14 cellular contexts compared by ENCODE assay signal in genomic region chr20:49656304-49656703, GRCh38. TPM values are rescaled to one million over a fixed set of nuclear protein-coding genes. Genes with fewer than 3 reads are reported as not detected.
DNase-seq lines count a peak whose midpoint lies in the region; ATAC-seq, FAIRE-seq and TF ChIP-seq lines count a peak whose summit lies in the region.
"Had no signal": no experiment of that assay in that cellular context is flagged by ENCODE, and none has a peak within 500 bp of the region (broad histone marks: within the 10 kb centered on the region; RNA-seq: fewer than 3 reads in every experiment).

No MANE protein-coding gene starts in this region.

- peak overlapping the region; percentile 21 for H3K27ac Mint-ChIP-seq in dendritic cell treated with granulocyte-macrophage colony-stimulating factor and Interleukin-4, amounts not matched to agents 40 ng/mL and 50 ng/mL, for 4 days

- no peak overlapping the region for H3K4me3 Mint-ChIP-seq in dendritic cell treated with granulocyte-macrophage colony-stimulating factor and Interleukin-4, amounts not matched to agents 40 ng/mL and 50 ng/mL, for 4 days

- intact Hi-C loops in dendritic cell treated with granulocyte-macrophage colony-stimulating factor and Interleukin-4, amounts not matched to agents 40 ng/mL and 50 ng/mL, for 4 days (cut with micrococcal nuclease), result no loop called here
- intact Hi-C loops in pancreas (cut with DNase I), result no loop called here

- no peak for TF ChIP-seq CTCF in pancreas (IDR thresholded peaks at IDR 0.05)

- peak overlapping the region in 2 of 4 donors; percentile 3 to 19 for H3K27ac ChIP-seq in pancreas
- H3K27ac ChIP-seq: BLaER1 had no signal

- no peak overlapping the region for H3K4me3 ChIP-seq in pancreas
- H3K4me3 ChIP-seq: BLaER1 had no signal

- no peaks in the 10 kb centered on the region for H3K27me3 Mint-ChIP-seq in dendritic cell treated with granulocyte-macrophage colony-stimulating factor and Interleukin-4, amounts not matched to agents 40 ng/mL and 50 ng/mL, for 4 days
- H3K27me3 Mint-ChIP-seq: naive B cell had no signal

- H3K4me1 ChIP-seq in pancreas, result peaks cover 8 to 26% (median 24%) of the 10 kb centered on the region in 3 donors

- no peak for FAIRE-seq in pancreas (lab: Jason Lieb, UNC)
- FAIRE-seq: H1 had no signal

- peaks cover 0 to 11% (median 0%) of the 10 kb centered on the region in 3 donors for H3K36me3 ChIP-seq in pancreas

- peaks cover 14% of the 10 kb centered on the region for H3K4me1 Mint-ChIP-seq in dendritic cell treated with granulocyte-macrophage colony-stimulating factor and Interleukin-4, amounts not matched to agents 40 ng/mL and 50 ng/mL, for 4 days (ENCODE audit: low read depth)

- H3K27me3 ChIP-seq in pancreas, result no peaks in the 10 kb centered on the region
- H3K27me3 ChIP-seq: BLaER1 had no signal

- ATAC-seq in pancreas (peak; percentile 77 to 88 (median 84)), HG03439 (IDR thresholded peaks at IDR 0.05; ENCODE audit: unreplicated experiment) (no peak), GM21825 (IDR thresholded peaks at IDR 0.05; ENCODE audit: unreplicated experiment) (no peak)
- ATAC-seq: Right ventricle myocardium inferior had no signal

- WGBS in pancreas, 2 donors, result 30 to 33% methylated on average over 7 of the region's 7 CpGs

- H3K36me3 Mint-ChIP-seq in dendritic cell treated with granulocyte-macrophage colony-stimulating factor and Interleukin-4, amounts not matched to agents 40 ng/mL and 50 ng/mL, for 4 days (ENCODE audit: low read depth), result peaks cover 54% of the 10 kb centered on the region

- H3K9me3 Mint-ChIP-seq in dendritic cell treated with granulocyte-macrophage colony-stimulating factor and Interleukin-4, amounts not matched to agents 40 ng/mL and 50 ng/mL, for 4 days, result peaks cover 6% of the 10 kb centered on the region

- DNase-seq in DMS153 treated with DMSO at 0.1 percent for 48 hours (lab: John Stamatoyannopoulos, UW; ENCODE audit: unreplicated experiment) (peak; percentile 32), NCI-H2029 (lab: John Stamatoyannopoulos, UW) (peak; percentile 90), pancreas (peak in 3 of 6 donors; percentile 28 to 44 (median 30)), DMS114 treated with DMSO at 0.1 percent for 48 hours (lab: John Stamatoyannopoulos, UW; ENCODE audit: unreplicated experiment) (no peak), T-helper 1 cell (no peak)
- DNase-seq: activated CD8-positive, alpha-beta memory T cell treated with anti-CD3 and anti-CD28 coated beads, Interleukin-2, amount 50 U/mL, for 4 hours; effector memory CD4-positive, alpha-beta T cell; naive B cell had no signal

- no peaks in the 10 kb centered on the region for H3K9me3 ChIP-seq in pancreas
- H3K9me3 ChIP-seq: BLaER1 had no signal

RNA-seq across cellular contexts. Expression of gene B4GALT5, which starts 57.4 kb away (rescaled TPM):
- total RNA-seq in pancreas, result 10 to 100 TPM in 3 of 6 donors, 1 to 10 TPM in 3; 7.4 to 28.2 (median 9.6) TPM
- 1 to 10 TPM; 5.1 to 7.7 TPM for polyA plus RNA-seq in pancreas

Comparison
In these comparisons a context has a peak if more than half of its experiments do, and no peak if none do; other contexts are left out.
1. DNase-seq: peak in DMS153 treated with DMSO at 0.1 percent for 48 hours (single experiment) and NCI-H2029 (single experiment); none in DMS114 treated with DMSO at 0.1 percent for 48 hours (single experiment) and T-helper 1 cell (0 of 5).
2. ATAC-seq: peak in pancreas (4 of 4); none in HG03439 (single experiment) and GM21825 (single experiment).